Comparison of ENCODE assay signal across 18 cellular contexts in the genomic region with DNA sequence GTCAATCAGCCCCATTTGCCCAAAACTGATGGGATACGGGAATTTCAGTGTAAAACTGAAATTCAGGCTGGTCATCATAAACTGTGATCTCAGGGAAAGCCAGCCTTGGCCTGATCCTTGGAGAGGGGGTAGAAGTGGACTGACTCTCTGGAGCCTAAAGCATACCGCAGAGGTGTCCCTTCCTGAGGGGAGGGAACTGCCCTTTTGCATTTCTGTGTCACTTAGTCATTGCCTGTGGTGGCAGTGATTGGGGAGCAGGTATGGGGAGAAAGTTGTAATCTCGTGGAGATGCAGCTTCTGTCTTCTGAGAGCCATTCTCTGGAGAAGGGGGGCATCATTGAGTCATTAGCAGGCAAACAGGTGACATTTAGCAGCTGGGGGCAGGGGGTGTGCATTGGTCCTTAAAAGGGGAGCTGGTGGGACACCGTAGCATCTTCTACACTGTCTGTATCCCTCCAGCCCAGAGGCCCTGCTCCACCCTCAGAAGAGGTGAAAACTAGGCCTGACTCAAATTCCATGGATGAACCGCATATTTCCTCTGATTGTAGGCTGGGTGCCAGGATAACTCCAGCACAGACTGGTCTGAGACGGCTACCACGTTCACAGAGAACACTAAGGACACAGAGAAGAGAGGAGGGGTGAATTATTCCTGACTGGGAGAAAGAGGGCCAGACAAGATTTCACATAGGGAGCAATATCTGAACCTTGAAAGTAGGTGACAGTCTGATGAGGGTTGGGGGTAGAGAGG.
A peak's percentile ranks its signal among the peaks of the same experiment; 100 is the strongest.
DNase-seq lines count a peak whose midpoint lies in the region; ATAC-seq and TF ChIP-seq lines count a peak whose summit lies in the region.
"Had no signal": no experiment of that assay in that cellular context is flagged by ENCODE, and none has a peak within 500 bp of the region (broad histone marks: within the 10 kb centered on the region; RNA-seq: fewer than 3 reads in every experiment).

No MANE protein-coding gene starts in this region.

- H3K4me3 ChIP-seq in fibroblast of pulmonary artery (replicated peaks; ENCODE audit: low read depth, low read length) = no peak overlapping the region
- H3K4me3 ChIP-seq: BLaER1 treated with 17β-estradiol and CSF1 and Interleukin-3, amounts not matched to agents 10 nM and 100 nM; left lung; SJSA1 had no signal

- peaks cover 3% of the 10 kb centered on the region for H3K27me3 Mint-ChIP-seq in H9 (ENCODE audit: low read depth)
- H3K27me3 Mint-ChIP-seq in activated T-helper 2 cell treated with anti-CD3 and anti-CD28 coated beads, Interferon-gamma antibody, Interleukin-2, Interleukin-4, amounts not matched to agents 10 μg/mL and 5 μg/mL and 100 μg/mL, durations not matched to agents 14 hours and 24 hours and 36 hours (ENCODE audit: low read depth) = peaks cover 13% of the 10 kb centered on the region
- peaks cover 29% of the 10 kb centered on the region for H3K27me3 Mint-ChIP-seq in stimulated activated memory B cell treated with anti-CD40 and anti-IgM and Interleukin-4, amounts not matched to agents 10 μg/mL and 1 μg/mL and 100 μg/mL, for 72 hours

- H2AFZ ChIP-seq in H9 (ENCODE audit: low read length) = no peak overlapping the region

- WGBS in H9 (ENCODE audit: extremely low coverage, insufficient read length, low lambda C conversion rate) = no CpG with 5 or more reads among the region's 7 CpGs

- H2BK5ac ChIP-seq in H9 (ENCODE audit: insufficient read length, low read length) = no peak overlapping the region

- H4K91ac ChIP-seq in H9 (ENCODE audit: insufficient read length, low read depth, low read length) = no peak overlapping the region

- no peaks in the 10 kb centered on the region for H3K79me1 ChIP-seq in H9 (ENCODE audit: insufficient read depth, low read depth, low read length, poor library complexity, severe bottlenecking)

- no peaks in the 10 kb centered on the region for H4K20me1 ChIP-seq in H9 (ENCODE audit: control insufficient read depth, insufficient read depth, insufficient read length)

- H3K23ac ChIP-seq in H9 (ENCODE audit: insufficient read length, low read depth, low read length) = no peak overlapping the region

- no peak overlapping the region for H2BK120ac ChIP-seq in H9 (ENCODE audit: low read depth, low read length, poor library complexity, severe bottlenecking)

- no peak overlapping the region for H3K4me2 ChIP-seq in H9 (ENCODE audit: insufficient read depth, insufficient read length, low read length)
- H3K4me2 ChIP-seq: BLaER1 treated with 17β-estradiol and CSF1 and Interleukin-3, amounts not matched to agents 10 nM and 100 nM had no signal

- peak overlapping the region in 2 of 3 experiments; percentile 20 to 29; a peak in 2 of 7 replicates for H3K27ac Mint-ChIP-seq in H9
- H3K27ac Mint-ChIP-seq in activated T-helper 2 cell treated with anti-CD3 and anti-CD28 coated beads, Interferon-gamma antibody, Interleukin-2, Interleukin-4, amounts not matched to agents 10 μg/mL and 5 μg/mL and 100 μg/mL, durations not matched to agents 14 hours and 24 hours and 36 hours = peak overlapping the region; percentile 10
- H3K27ac Mint-ChIP-seq in stimulated activated memory B cell treated with anti-CD40 and anti-IgM and Interleukin-4, amounts not matched to agents 10 μg/mL and 1 μg/mL and 100 μg/mL, for 72 hours = peak overlapping the region; percentile 16
- H3K27ac Mint-ChIP-seq: activated naive CD8-positive, alpha-beta T cell treated with anti-CD3 and anti-CD28 coated beads, Interleukin-2, amount 50 U/mL, for 24 hours; dendritic cell treated with granulocyte-macrophage colony-stimulating factor and Interleukin-4, amounts not matched to agents 40 ng/mL and 50 ng/mL, for 4 days had no signal

- H3T11ph ChIP-seq in H9 (ENCODE audit: low read length) = no peak overlapping the region

- no peaks in the 10 kb centered on the region for H3K4me1 ChIP-seq in H9 (ENCODE audit: insufficient read depth, low read length)

- H3K18ac ChIP-seq in H9 (ENCODE audit: insufficient read length, low read depth, low read length) = no peak overlapping the region

- no peaks in the 10 kb centered on the region for H3K9me3 ChIP-seq in H9 (ENCODE audit: control insufficient read depth, low read depth, low read length)
- H3K9me3 ChIP-seq: BLaER1 treated with 17β-estradiol and CSF1 and Interleukin-3, amounts not matched to agents 10 nM and 100 nM; left lung; SJSA1 had no signal

- H3K9me3 Mint-ChIP-seq in H9 = no peaks in the 10 kb centered on the region
- no peaks in the 10 kb centered on the region for H3K9me3 Mint-ChIP-seq in activated T-helper 2 cell treated with anti-CD3 and anti-CD28 coated beads, Interferon-gamma antibody, Interleukin-2, Interleukin-4, amounts not matched to agents 10 μg/mL and 5 μg/mL and 100 μg/mL, durations not matched to agents 14 hours and 24 hours and 36 hours
- H3K9me3 Mint-ChIP-seq in stimulated activated memory B cell treated with anti-CD40 and anti-IgM and Interleukin-4, amounts not matched to agents 10 μg/mL and 1 μg/mL and 100 μg/mL, for 72 hours = no peaks in the 10 kb centered on the region
- H3K9me3 Mint-ChIP-seq: activated CD4-positive, alpha-beta T cell treated with anti-CD3 and anti-CD28 coated beads, Interleukin-2, amount 10 ng/mL, durations not matched to agents 24 days and 14 days; activated naive CD8-positive, alpha-beta T cell treated with anti-CD3 and anti-CD28 coated beads, Interleukin-2, amount 50 U/mL, for 24 hours; dendritic cell treated with granulocyte-macrophage colony-stimulating factor and Interleukin-4, amounts not matched to agents 40 ng/mL and 50 ng/mL, for 4 days; naive B cell had no signal

- no peak overlapping the region for H2AK5ac ChIP-seq in H9 (ENCODE audit: insufficient read length, low read length)

- H4K5ac ChIP-seq in H9 (ENCODE audit: insufficient read length, low read depth, low read length) = no peak overlapping the region

- no peak for DNase-seq in H9
- DNase-seq in activated T-helper 2 cell treated with anti-CD3 and anti-CD28 coated beads, Interferon-gamma antibody, Interleukin-2, Interleukin-4, amounts not matched to agents 10 μg/mL and 5 μg/mL and 100 μg/mL, durations not matched to agents 14 hours and 24 hours and 36 hours (ENCODE audit: low spot score) = no peak
- peak; percentile 33 for DNase-seq in fibroblast of pulmonary artery (ENCODE audit: low read depth)
- DNase-seq in NCI-H2171 treated with DMSO at 0.1 percent for 48 hours (lab: John Stamatoyannopoulos, UW) = no peak
- DNase-seq in cerebellum (ENCODE audit: low spot score) = no peak
- DNase-seq in dermis blood vessel endothelial cell = no peak
- DNase-seq: activated CD4-positive, alpha-beta T cell treated with anti-CD3 and anti-CD28 coated beads, Interleukin-2, amount 10 ng/mL, durations not matched to agents 24 days and 14 days; activated naive CD8-positive, alpha-beta T cell treated with anti-CD3 and anti-CD28 coated beads, Interleukin-2, amount 50 U/mL, for 24 hours; DMS 273 treated with DMSO at 0.1 percent for 48 hours; left lung; naive B cell; NCI-H187; NCI-H524; OCI-M1 had no signal

- no peaks in the 10 kb centered on the region for H3K27me3 ChIP-seq in H9 (ENCODE audit: insufficient read depth, low read length)
- H3K27me3 ChIP-seq: BLaER1 treated with 17β-estradiol and CSF1 and Interleukin-3, amounts not matched to agents 10 nM and 100 nM; SJSA1 had no signal

- no peak overlapping the region for H3K4me3 Mint-ChIP-seq in H9
- no peak overlapping the region for H3K4me3 Mint-ChIP-seq in activated T-helper 2 cell treated with anti-CD3 and anti-CD28 coated beads, Interferon-gamma antibody, Interleukin-2, Interleukin-4, amounts not matched to agents 10 μg/mL and 5 μg/mL and 100 μg/mL, durations not matched to agents 14 hours and 24 hours and 36 hours (ENCODE audit: low read depth)
- H3K4me3 Mint-ChIP-seq in stimulated activated memory B cell treated with anti-CD40 and anti-IgM and Interleukin-4, amounts not matched to agents 10 μg/mL and 1 μg/mL and 100 μg/mL, for 72 hours = peak overlapping the region; percentile 1
- H3K4me3 Mint-ChIP-seq: activated CD4-positive, alpha-beta T cell treated with anti-CD3 and anti-CD28 coated beads, Interleukin-2, amount 10 ng/mL, durations not matched to agents 24 days and 14 days; activated naive CD8-positive, alpha-beta T cell treated with anti-CD3 and anti-CD28 coated beads, Interleukin-2, amount 50 U/mL, for 24 hours; dendritic cell treated with granulocyte-macrophage colony-stimulating factor and Interleukin-4, amounts not matched to agents 40 ng/mL and 50 ng/mL, for 4 days had no signal

- no peaks in the 10 kb centered on the region for H3K23me2 ChIP-seq in H9 (ENCODE audit: insufficient read length, low read depth, low read length, poor library complexity, severe bottlenecking)

- H3K9ac ChIP-seq in H9 (ENCODE audit: extremely low read depth, insufficient read length, low read length) = no peak overlapping the region
- H3K9ac ChIP-seq: BLaER1 treated with 17β-estradiol and CSF1 and Interleukin-3, amounts not matched to agents 10 nM and 100 nM had no signal

- intact Hi-C loops in activated T-helper 2 cell treated with anti-CD3 and anti-CD28 coated beads, Interferon-gamma antibody, Interleukin-2, Interleukin-4, amounts not matched to agents 10 μg/mL and 5 μg/mL and 100 μg/mL, durations not matched to agents 14 hours and 24 hours and 36 hours (cut with micrococcal nuclease) = no loop called here

- H4K8ac ChIP-seq in H9 (replicated peaks; ENCODE audit: insufficient read length, low read depth, low read length) = no peak overlapping the region

- no peak overlapping the region for H3K4ac ChIP-seq in H9 (ENCODE audit: low read depth, low read length)

- no peak overlapping the region for H2BK12ac ChIP-seq in H9 (ENCODE audit: insufficient read length, low read depth, low read length)

- H3K56ac ChIP-seq in H9 (ENCODE audit: insufficient read length, low read depth, low read length) = no peak overlapping the region

- H3K79me2 ChIP-seq in H9 (ENCODE audit: insufficient read depth, low read length) = no peaks in the 10 kb centered on the region

- no peak overlapping the region for H2BK20ac ChIP-seq in H9 (ENCODE audit: low read depth, low read length, poor library complexity, severe bottlenecking)

- ATAC-seq in stimulated activated memory B cell treated with anti-CD40 and anti-IgM and Interleukin-4, amounts not matched to agents 10 μg/mL and 1 μg/mL and 100 μg/mL, for 72 hours = no peak
- ATAC-seq: activated naive CD8-positive, alpha-beta T cell treated with anti-CD3 and anti-CD28 coated beads, Interleukin-2, amount 50 U/mL, for 24 hours; left lung had no signal

- no peaks in the 10 kb centered on the region for H3K36me3 Mint-ChIP-seq in H9 (ENCODE audit: insufficient read depth in 1 of 3, low read depth in 3 of 3)
- H3K36me3 Mint-ChIP-seq in activated T-helper 2 cell treated with anti-CD3 and anti-CD28 coated beads, Interferon-gamma antibody, Interleukin-2, Interleukin-4, amounts not matched to agents 10 μg/mL and 5 μg/mL and 100 μg/mL, durations not matched to agents 14 hours and 24 hours and 36 hours (ENCODE audit: low read depth) = no peaks in the 10 kb centered on the region
- no peaks in the 10 kb centered on the region for H3K36me3 Mint-ChIP-seq in stimulated activated memory B cell treated with anti-CD40 and anti-IgM and Interleukin-4, amounts not matched to agents 10 μg/mL and 1 μg/mL and 100 μg/mL, for 72 hours

- no peak for TF ChIP-seq CTCF in H9 (conservative IDR thresholded peaks at IDR 0.05)
- no peak for TF ChIP-seq CTCF in fibroblast of pulmonary artery (IDR thresholded peaks at IDR 0.05; ENCODE audit: low read length, missing control alignments)

- H3K27ac ChIP-seq in H9 (ENCODE audit: insufficient read length, low read depth, low read length) = no peak overlapping the region
- H3K27ac ChIP-seq: BLaER1 treated with 17β-estradiol and CSF1 and Interleukin-3, amounts not matched to agents 10 nM and 100 nM; left lung; SJSA1 had no signal

- H3K4me1 Mint-ChIP-seq in H9 = peaks cover 6 to 24% of the 10 kb centered on the region in 2 experiments
- H3K4me1 Mint-ChIP-seq in activated T-helper 2 cell treated with anti-CD3 and anti-CD28 coated beads, Interferon-gamma antibody, Interleukin-2, Interleukin-4, amounts not matched to agents 10 μg/mL and 5 μg/mL and 100 μg/mL, durations not matched to agents 14 hours and 24 hours and 36 hours (ENCODE audit: low read depth) = peaks cover 52% of the 10 kb centered on the region
- H3K4me1 Mint-ChIP-seq in stimulated activated memory B cell treated with anti-CD40 and anti-IgM and Interleukin-4, amounts not matched to agents 10 μg/mL and 1 μg/mL and 100 μg/mL, for 72 hours = peaks cover 57% of the 10 kb centered on the region

- H2BK15ac ChIP-seq in H9 (ENCODE audit: low read depth, low read length) = no peak overlapping the region

- no peak overlapping the region for H3K14ac ChIP-seq in H9 (ENCODE audit: insufficient read depth, low read length)
